In the genomic region with DNA sequence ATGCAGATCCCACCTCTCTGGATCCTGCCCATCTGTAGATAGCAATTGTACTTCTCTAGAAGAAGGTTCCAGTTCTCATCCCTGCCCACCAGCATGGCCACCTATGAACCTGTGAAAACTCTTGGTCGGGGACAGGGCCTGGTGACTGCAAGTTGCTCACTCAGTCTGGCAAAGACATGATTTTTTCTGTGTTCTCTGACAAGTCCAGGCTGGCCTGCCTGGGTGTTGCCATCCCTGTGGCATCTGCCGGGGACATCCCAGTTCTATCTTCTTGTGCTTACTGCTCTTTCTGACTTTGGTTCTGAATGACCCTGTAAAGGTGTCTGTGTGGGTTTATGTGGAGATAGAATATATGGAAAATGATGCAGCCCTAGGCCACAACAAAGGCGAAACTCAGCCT, we compare ENCODE assay signal across 28 cellular contexts.
"Had no signal": no experiment of that assay in that cellular context is flagged by ENCODE, and none has a peak within 500 bp of the region (broad histone marks: within the 10 kb centered on the region; RNA-seq: fewer than 3 reads in every experiment).

No MANE protein-coding gene starts in this region.

- DNase-seq: activated B cell treated with CpG ODN at 0.5 μM for 24 hours; activated CD4-positive, alpha-beta memory T cell treated with anti-CD3 and anti-CD28 coated beads, Interleukin-2, amount 10 ng/mL, durations not matched to agents 7 days and 5 days; activated CD4-positive, alpha-beta T cell treated with anti-CD3 and anti-CD28 coated beads for 1 hour; activated CD4-positive, alpha-beta T cell treated with anti-CD3 and anti-CD28 coated beads for 48 hours; activated gamma-delta T cell; activated naive CD4-positive, alpha-beta T cell treated with Interleukin-2 at 50 U/mL for 16 hours; activated naive CD8-positive, alpha-beta T cell treated with anti-CD3 and anti-CD28 coated beads, Interleukin-2, amount 10 ng/mL, durations not matched to agents 7 days and 5 days; activated T-cell treated with anti-CD3 and anti-CD28 coated beads, Interleukin-2, amount 50 U/mL, for 24 hours; amygdala; NCI-H1105; NCI-H1417 treated with DMSO at 0.1 percent for 48 hours; NCI-H2029; NCI-H345; NCI-H524 treated with DMSO at 0.1 percent for 48 hours; NCI-H748 treated with DMSO at 0.1 percent for 48 hours; NK-92 treated with Interleukin-12 subunit alpha and Interleukin-12 subunit beta, amount 100 ng/mL, for 24 hours; PC-9; Right ventricle myocardium superior; SW 1271; T-helper 1 cell; T-helper 2 cell; T-helper 9 cell had no signal

- H3K4me1 ChIP-seq: ascending aorta had no signal

- H3K9me3 ChIP-seq: ascending aorta had no signal

- H3K4me3 Mint-ChIP-seq: activated B cell treated with CpG ODN at 0.5 μM for 24 hours; activated CD4-positive, alpha-beta memory T cell treated with anti-CD3 and anti-CD28 coated beads, Interleukin-2, amount 10 ng/mL, durations not matched to agents 7 days and 5 days; activated naive CD4-positive, alpha-beta T cell treated with anti-CD3 and anti-CD28 coated beads, Interleukin-2, amount 50 U/mL, for 24 hours; activated naive CD8-positive, alpha-beta T cell treated with anti-CD3 and anti-CD28 coated beads, Interleukin-2, amount 10 ng/mL, durations not matched to agents 7 days and 5 days; activated T-cell treated with anti-CD3 and anti-CD28 coated beads, Interleukin-2, amount 50 U/mL, for 24 hours had no signal

- H3K27me3 Mint-ChIP-seq: activated B cell treated with CpG ODN at 0.5 μM for 24 hours; activated CD4-positive, alpha-beta memory T cell treated with anti-CD3 and anti-CD28 coated beads, Interleukin-2, amount 10 ng/mL, durations not matched to agents 7 days and 5 days; activated T-cell treated with anti-CD3 and anti-CD28 coated beads, Interleukin-2, amount 50 U/mL, for 24 hours had no signal

- H3K27me3 ChIP-seq: ascending aorta had no signal

- H3K9me3 Mint-ChIP-seq: activated B cell treated with CpG ODN at 0.5 μM for 24 hours; activated CD4-positive, alpha-beta memory T cell treated with anti-CD3 and anti-CD28 coated beads, Interleukin-2, amount 10 ng/mL, durations not matched to agents 7 days and 5 days; activated naive CD4-positive, alpha-beta T cell treated with anti-CD3 and anti-CD28 coated beads, Interleukin-2, amount 50 U/mL, for 24 hours; activated naive CD8-positive, alpha-beta T cell treated with anti-CD3 and anti-CD28 coated beads, Interleukin-2, amount 10 ng/mL, durations not matched to agents 7 days and 5 days; activated T-cell treated with anti-CD3 and anti-CD28 coated beads, Interleukin-2, amount 50 U/mL, for 24 hours; activated T-helper 2 cell treated with anti-CD3 and anti-CD28 coated beads, Interferon-gamma antibody, Interleukin-2, Interleukin-4, amounts not matched to agents 10 μg/mL and 5 μg/mL and 100 μg/mL, durations not matched to agents 14 hours and 24 hours and 36 hours had no signal

- H3K4me3 ChIP-seq: ascending aorta, K562, PC-9 had no signal

- H3K27ac Mint-ChIP-seq: activated B cell treated with CpG ODN at 0.5 μM for 24 hours; activated CD4-positive, alpha-beta memory T cell treated with anti-CD3 and anti-CD28 coated beads, Interleukin-2, amount 10 ng/mL, durations not matched to agents 7 days and 5 days; activated naive CD4-positive, alpha-beta T cell treated with anti-CD3 and anti-CD28 coated beads, Interleukin-2, amount 50 U/mL, for 24 hours; activated naive CD8-positive, alpha-beta T cell treated with anti-CD3 and anti-CD28 coated beads, Interleukin-2, amount 10 ng/mL, durations not matched to agents 7 days and 5 days; activated T-cell treated with anti-CD3 and anti-CD28 coated beads, Interleukin-2, amount 50 U/mL, for 24 hours; activated T-helper 2 cell treated with anti-CD3 and anti-CD28 coated beads, Interferon-gamma antibody, Interleukin-2, Interleukin-4, amounts not matched to agents 10 μg/mL and 5 μg/mL and 100 μg/mL, durations not matched to agents 14 hours and 24 hours and 36 hours had no signal

- H3K4me1 Mint-ChIP-seq: activated B cell treated with CpG ODN at 0.5 μM for 24 hours; activated CD4-positive, alpha-beta memory T cell treated with anti-CD3 and anti-CD28 coated beads, Interleukin-2, amount 10 ng/mL, durations not matched to agents 7 days and 5 days; activated naive CD4-positive, alpha-beta T cell treated with anti-CD3 and anti-CD28 coated beads, Interleukin-2, amount 50 U/mL, for 24 hours; activated naive CD8-positive, alpha-beta T cell treated with anti-CD3 and anti-CD28 coated beads, Interleukin-2, amount 10 ng/mL, durations not matched to agents 7 days and 5 days had no signal

- H2AFZ ChIP-seq: PC-9 had no signal

- H3K4me2 ChIP-seq: PC-9 had no signal

- ATAC-seq: K562 had no signal

- H3K36me3 ChIP-seq: ascending aorta had no signal

- H3K36me3 Mint-ChIP-seq: activated naive CD4-positive, alpha-beta T cell treated with anti-CD3 and anti-CD28 coated beads, Interleukin-2, amount 50 U/mL, for 24 hours; activated naive CD8-positive, alpha-beta T cell treated with anti-CD3 and anti-CD28 coated beads, Interleukin-2, amount 10 ng/mL, durations not matched to agents 7 days and 5 days had no signal

- H3K27ac ChIP-seq: ascending aorta, PC-9, RWPE1, VCaP had no signal
